In genomic region chr4:76596713-76597112, GRCh38 we compare ENCODE assay signal across 13 cellular contexts.
"Had no signal": no experiment of that assay in that cellular context is flagged by ENCODE, and none has a peak within 500 bp of the region (broad histone marks: within the 10 kb centered on the region; RNA-seq: fewer than 3 reads in every experiment).

No MANE protein-coding gene starts in this region.

- H3K9me3 Mint-ChIP-seq: activated naive CD4-positive, alpha-beta T cell treated with anti-CD3 and anti-CD28 coated beads for 36 hours; dendritic cell treated with granulocyte-macrophage colony-stimulating factor and Interleukin-4, amounts not matched to agents 40 ng/mL and 50 ng/mL, for 4 days; endodermal cell; neural crest cell; stimulated activated memory B cell treated with anti-CD40 and anti-IgM and Interleukin-4, amounts not matched to agents 10 μg/mL and 1 μg/mL and 100 μg/mL, for 72 hours; T-helper 1 cell treated with Interleukin-12 subunit alpha and Interleukin-12 subunit beta and Interleukin-4 antibody, amounts not matched to agents 30 μg/mL and 1 μg/mL, for 36 hours had no signal

- H3K27ac Mint-ChIP-seq: activated naive CD4-positive, alpha-beta T cell treated with anti-CD3 and anti-CD28 coated beads for 36 hours; dendritic cell treated with granulocyte-macrophage colony-stimulating factor and Interleukin-4, amounts not matched to agents 40 ng/mL and 50 ng/mL, for 4 days; endodermal cell; stimulated activated memory B cell treated with anti-CD40 and anti-IgM and Interleukin-4, amounts not matched to agents 10 μg/mL and 1 μg/mL and 100 μg/mL, for 72 hours; T-helper 1 cell treated with Interleukin-12 subunit alpha and Interleukin-12 subunit beta and Interleukin-4 antibody, amounts not matched to agents 30 μg/mL and 1 μg/mL, for 36 hours had no signal

- H3K4me3 Mint-ChIP-seq: activated naive CD4-positive, alpha-beta T cell treated with anti-CD3 and anti-CD28 coated beads for 36 hours; dendritic cell treated with granulocyte-macrophage colony-stimulating factor and Interleukin-4, amounts not matched to agents 40 ng/mL and 50 ng/mL, for 4 days; endodermal cell; neural crest cell; stimulated activated memory B cell treated with anti-CD40 and anti-IgM and Interleukin-4, amounts not matched to agents 10 μg/mL and 1 μg/mL and 100 μg/mL, for 72 hours; T-helper 1 cell treated with Interleukin-12 subunit alpha and Interleukin-12 subunit beta and Interleukin-4 antibody, amounts not matched to agents 30 μg/mL and 1 μg/mL, for 36 hours had no signal

- H3K4me1 Mint-ChIP-seq: stimulated activated memory B cell treated with anti-CD40 and anti-IgM and Interleukin-4, amounts not matched to agents 10 μg/mL and 1 μg/mL and 100 μg/mL, for 72 hours had no signal

- H3K4me2 ChIP-seq: smooth muscle cell had no signal

- ATAC-seq: left colon; stimulated activated memory B cell treated with anti-CD40 and anti-IgM and Interleukin-4, amounts not matched to agents 10 μg/mL and 1 μg/mL and 100 μg/mL, for 72 hours had no signal

- DNase-seq: activated CD4-positive, alpha-beta T cell treated with anti-CD3 and anti-CD28 coated beads for 48 hours; activated naive CD4-positive, alpha-beta T cell treated with anti-CD3 and anti-CD28 coated beads for 36 hours; caudate nucleus; endodermal cell; erythroblast; left colon; mesendoderm; substantia nigra had no signal

- H3K36me3 Mint-ChIP-seq: stimulated activated memory B cell treated with anti-CD40 and anti-IgM and Interleukin-4, amounts not matched to agents 10 μg/mL and 1 μg/mL and 100 μg/mL, for 72 hours had no signal

- H3K4me3 ChIP-seq: smooth muscle cell had no signal
